Comparison of ENCODE assay signal across 22 cellular contexts in the genomic region with DNA sequence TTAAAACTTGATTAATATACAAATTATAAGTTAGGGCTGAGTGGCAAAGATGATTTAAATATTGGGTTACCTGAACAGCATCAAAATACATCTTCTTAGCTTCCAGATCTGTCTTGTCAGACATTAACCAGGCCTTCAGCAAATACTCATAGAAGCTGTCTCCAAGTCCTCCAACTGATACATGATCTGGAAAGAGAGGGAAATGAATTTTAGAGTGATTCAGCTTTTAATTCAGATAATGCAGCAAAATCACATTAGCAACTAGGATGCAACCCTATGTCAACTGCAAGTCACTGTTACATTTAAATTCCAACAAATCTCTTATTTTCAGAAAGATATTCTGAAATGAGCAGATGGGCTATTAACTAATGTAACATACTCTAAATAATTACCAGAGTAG.
DNase-seq lines count a peak whose midpoint lies in the region; ATAC-seq, FAIRE-seq and TF ChIP-seq lines count a peak whose summit lies in the region.
"Had no signal": no experiment of that assay in that cellular context is flagged by ENCODE, and none has a peak within 500 bp of the region (broad histone marks: within the 10 kb centered on the region; RNA-seq: fewer than 3 reads in every experiment).

No MANE protein-coding gene starts in this region.

- CTCF ChIA-PET in HepG2 (lab: Yijun Ruan, JAX; ENCODE audit: low intra/inter-chr PET ratio, low total read pairs) (no interaction called here), SK-N-SH (lab: Yijun Ruan, JAX) (interaction anchor here (1.0 to 1.3 kb wide), 2 partner anchors 47 to 157 kb away, joined by 3 to 4 read pairs; no protein-coding TSS in a partner anchor)

- TF ChIP-seq RAD21 in HepG2 (CRISPR knock-in tag; IDR thresholded peaks at IDR 0.05), result no peak
- TF ChIP-seq RAD21 in SK-N-SH (IDR thresholded peaks at IDR 0.05; ENCODE audit: low read length), result no peak

- H3K4me1 ChIP-seq in HepG2 (ENCODE audit: insufficient read depth, low read length) (no peaks in the 10 kb centered on the region), right lobe of liver (no peaks in the 10 kb centered on the region), SK-N-SH (ENCODE audit: control insufficient read depth in 1 of 2, insufficient read depth in 2 of 2, low read depth in 1 of 2, low read length in 1 of 2) (peaks cover 0 to 30% of the 10 kb centered on the region in 2 experiments; a peak in 2 of 4 replicates), GM23338 (ENCODE audit: insufficient read depth) (no peaks in the 10 kb centered on the region)
- H3K4me1 ChIP-seq: Caco-2 had no signal

- TF ChIP-seq EP300 in HepG2 (IDR thresholded peaks at IDR 0.05; ENCODE audit: low read depth in 2 of 2, low read length in 2 of 2), result no peak
- TF ChIP-seq EP300 in HepG2 (CRISPR knock-in tag; IDR thresholded peaks at IDR 0.05; ENCODE audit: borderline replicate concordance), result no peak
- TF ChIP-seq EP300 in SK-N-SH (IDR thresholded peaks at IDR 0.05; ENCODE audit: borderline replicate concordance in 1 of 2, low read depth in 1 of 2, low read length in 1 of 2), result peak in 1 of 2 experiments; percentile 87; a peak in 1 of 4 replicates

- no peaks in the 10 kb centered on the region for H4K20me1 ChIP-seq in HepG2 (ENCODE audit: insufficient read depth, low read length)
- no peaks in the 10 kb centered on the region for H4K20me1 ChIP-seq in SK-N-SH (ENCODE audit: insufficient read depth)
- no peaks in the 10 kb centered on the region for H4K20me1 ChIP-seq in GM23338 (replicated peaks; ENCODE audit: insufficient read depth)
- H4K20me1 ChIP-seq: BLaER1 treated with 17β-estradiol and CSF1 and Interleukin-3, amounts not matched to agents 10 nM and 100 nM had no signal

- H3K9me2 ChIP-seq in SK-N-SH, result no peaks in the 10 kb centered on the region
- H3K9me2 ChIP-seq in GM23338 (ENCODE audit: insufficient read depth), result no peaks in the 10 kb centered on the region

- H3K9me3 Mint-ChIP-seq in immature natural killer cell, result no peaks in the 10 kb centered on the region
- no peaks in the 10 kb centered on the region for H3K9me3 Mint-ChIP-seq in GM23338
- H3K9me3 Mint-ChIP-seq: CD4-positive, alpha-beta T cell; CD8-positive, alpha-beta T cell had no signal

- H3K36me3 Mint-ChIP-seq in immature natural killer cell (peaks cover 28 to 42% (median 34%) of the 10 kb centered on the region in 3 donors), GM23338 (ENCODE audit: low read depth) (no peaks in the 10 kb centered on the region)

- H3K9ac ChIP-seq in HepG2 (ENCODE audit: insufficient read depth, low read depth, low read length) (no peak overlapping the region), SK-N-SH (no peak overlapping the region)
- H3K9ac ChIP-seq: BLaER1 treated with 17β-estradiol and CSF1 and Interleukin-3, amounts not matched to agents 10 nM and 100 nM had no signal

- POLR2A ChIA-PET in HepG2 (lab: Yijun Ruan, JAX) (no interaction called here), SK-N-SH (lab: Yijun Ruan, JAX) (no interaction called here)

- no peak overlapping the region for H3K4me3 ChIP-seq in HepG2 (replicated peaks in 1 of 3; ENCODE audit: insufficient read depth in 1 of 3, low read depth in 2 of 3, low read length in 3 of 3)
- no peak overlapping the region for H3K4me3 ChIP-seq in right lobe of liver
- H3K4me3 ChIP-seq in SK-N-SH (ENCODE audit: low read depth in 2 of 2, low read length in 1 of 2), result no peak overlapping the region
- H3K4me3 ChIP-seq in GM23338, result no peak overlapping the region
- H3K4me3 ChIP-seq: BLaER1 treated with 17β-estradiol and CSF1 and Interleukin-3, amounts not matched to agents 10 nM and 100 nM had no signal

- H3K9me3 ChIP-seq in HepG2 (ENCODE audit: low read length) (no peaks in the 10 kb centered on the region), right lobe of liver (no peaks in the 10 kb centered on the region), SK-N-SH (no peaks in the 10 kb centered on the region)
- H3K9me3 ChIP-seq: BLaER1 treated with 17β-estradiol and CSF1 and Interleukin-3, amounts not matched to agents 10 nM and 100 nM; Caco-2 had no signal

- H3F3A ChIP-seq in SK-N-SH (replicated peaks; ENCODE audit: insufficient read depth), result no peaks in the 10 kb centered on the region
- H3F3A ChIP-seq in GM23338 (replicated peaks; ENCODE audit: low read depth), result no peaks in the 10 kb centered on the region

- no peak overlapping the region for H3K4me2 ChIP-seq in HepG2 (ENCODE audit: low read depth, low read length)
- no peak overlapping the region for H3K4me2 ChIP-seq in SK-N-SH
- H3K4me2 ChIP-seq in GM23338, result no peak overlapping the region
- H3K4me2 ChIP-seq: BLaER1 treated with 17β-estradiol and CSF1 and Interleukin-3, amounts not matched to agents 10 nM and 100 nM had no signal

- H3K36me3 ChIP-seq in HepG2 (replicated peaks in 1 of 2; ENCODE audit: control insufficient read depth in 1 of 2, insufficient read depth in 2 of 2, low read length in 2 of 2) (peaks cover 37 to 86% of the 10 kb centered on the region in 2 experiments), right lobe of liver (peaks cover 6 to 51% (median 22%) of the 10 kb centered on the region in 4 donors), SK-N-SH (replicated peaks in 1 of 2; ENCODE audit: control insufficient read depth in 1 of 2, insufficient read depth in 2 of 2, low read length in 1 of 2) (peaks cover 34 to 48% of the 10 kb centered on the region in 2 experiments), GM23338 (ENCODE audit: insufficient read depth) (no peaks in the 10 kb centered on the region)

- no peak overlapping the region for H3K27ac ChIP-seq in HepG2 (ENCODE audit: extremely low read length, insufficient read depth, low read length)
- H3K27ac ChIP-seq in right lobe of liver, result no peak overlapping the region
- H3K27ac ChIP-seq in SK-N-SH (ENCODE audit: low read depth in 2 of 2, low read length in 1 of 2), result peak overlapping the region in 1 of 2 experiments; percentile 11; a peak in 1 of 4 replicates
- no peak overlapping the region for H3K27ac ChIP-seq in GM23338 (ENCODE audit: low read depth)
- H3K27ac ChIP-seq: BLaER1 treated with 17β-estradiol and CSF1 and Interleukin-3, amounts not matched to agents 10 nM and 100 nM; C4-2B had no signal

- H3K27ac Mint-ChIP-seq in immature natural killer cell, result peak overlapping the region in 5 of 6 donors; percentile 64 to 93 (median 90)
- no peak overlapping the region for H3K27ac Mint-ChIP-seq in GM23338
- H3K27ac Mint-ChIP-seq: CD4-positive, alpha-beta T cell had no signal

- TF ChIP-seq CTCF in HepG2 (CRISPR knock-in tag; IDR thresholded peaks at IDR 0.05) (no peak), right lobe of liver (IDR thresholded peaks at IDR 0.05) (no peak), SK-N-SH (IDR thresholded peaks at IDR 0.05) (no peak), GM23338 (conservative IDR thresholded peaks at IDR 0.05; ENCODE audit: low read depth in 2 of 2) (no peak)

- no peak overlapping the region for H2AFZ ChIP-seq in HepG2 (ENCODE audit: low read length)
- H2AFZ ChIP-seq in SK-N-SH (ENCODE audit: low read depth), result no peak overlapping the region
- H2AFZ ChIP-seq in GM23338, result no peak overlapping the region

- peaks cover 30 to 62% of the 10 kb centered on the region in 2 donors for H3K4me1 Mint-ChIP-seq in immature natural killer cell
- 0 out of 3 replicates have a peak, but pooled peaks cover 2% of the 10 kb centered on the region for H3K4me1 Mint-ChIP-seq in GM23338

- H3K27me3 Mint-ChIP-seq in immature natural killer cell (ENCODE audit: low read depth in 3 of 3) (peaks cover 0 to 2% (median 0%) of the 10 kb centered on the region in 3 donors), GM23338 (ENCODE audit: insufficient read depth, low read depth, poor library complexity) (no peaks in the 10 kb centered on the region)
- H3K27me3 Mint-ChIP-seq: CD4-positive, alpha-beta T cell had no signal

- no TSS peak for BruUV-seq in HepG2 (replicated peaks; lab: Mats Ljungman, UMichigan)

- DNase-seq in HepG2 (ENCODE audit: low spot score), result no peak
- DNase-seq in right lobe of liver, result no peak
- DNase-seq in NCI-H69 (lab: John Stamatoyannopoulos, UW), result peak; percentile 38
- DNase-seq in SK-N-SH, result peak; percentile 24
- no peak for DNase-seq in immature natural killer cell
- DNase-seq in NCI-H2196 (lab: John Stamatoyannopoulos, UW; ENCODE audit: unreplicated experiment), result no peak
- DNase-seq in GM23338 (ENCODE audit: low spot score), result no peak
- DNase-seq: 8988T; ACHN; Caco-2; Calu3; CD4-positive, alpha-beta T cell; CD8-positive, alpha-beta T cell; DMS79 treated with DMSO at 0.1 percent for 48 hours; GF-D8 had no signal

- H3K27me3 ChIP-seq in HepG2 (ENCODE audit: control insufficient read depth in 1 of 2, insufficient read depth in 2 of 2, low read length in 2 of 2) (no peaks in the 10 kb centered on the region), right lobe of liver (no peaks in the 10 kb centered on the region), SK-N-SH (ENCODE audit: insufficient read depth) (no peaks in the 10 kb centered on the region), GM23338 (ENCODE audit: insufficient read depth) (no peaks in the 10 kb centered on the region)
- H3K27me3 ChIP-seq: BLaER1 treated with 17β-estradiol and CSF1 and Interleukin-3, amounts not matched to agents 10 nM and 100 nM had no signal

- intact Hi-C loops in HepG2 (cut with micrococcal nuclease; ENCODE audit: unreplicated experiment) (no loop called here), right lobe of liver (cut with DNase I) (no loop called here)

- in situ Hi-C loops in HepG2 (cut with HindIII; ENCODE audit: extremely low pct_ligation_motif_present, low pct_unique_long_range_greater_than_20kb), result no loop called here

- no peak for FAIRE-seq in HepG2 (lab: Jason Lieb, UNC)
- FAIRE-seq: D721Med, G401.6, GM12891, GM18507 had no signal

- H3K4me3 Mint-ChIP-seq in immature natural killer cell (peak overlapping the region in 1 of 5 donors; percentile 33), GM23338 (no peak overlapping the region)
- H3K4me3 Mint-ChIP-seq: CD4-positive, alpha-beta T cell; CD8-positive, alpha-beta T cell had no signal

- H3K79me2 ChIP-seq in HepG2 (ENCODE audit: insufficient read depth, low read length) (no peaks in the 10 kb centered on the region), SK-N-SH (ENCODE audit: insufficient read depth) (no peaks in the 10 kb centered on the region), GM23338 (replicated peaks; ENCODE audit: insufficient read depth) (no peaks in the 10 kb centered on the region)

- TF ChIP-seq POLR2A in HepG2 (IDR thresholded peaks at IDR 0.05; ENCODE audit: insufficient read depth in 1 of 2, low read depth in 2 of 2, low read length in 2 of 2), result no peak
- TF ChIP-seq POLR2A in right lobe of liver (IDR thresholded peaks at IDR 0.05), result no peak

- ATAC-seq in HepG2 (no peak), right lobe of liver (no peak), GM18498 (IDR thresholded peaks at IDR 0.05; ENCODE audit: unreplicated experiment) (no peak), GM23338 (no peak)
- ATAC-seq: CD8-positive, alpha-beta T cell had no signal

TF ChIP-seq in HepG2, 621 proteins besides CTCF, POLR2A, EP300 and RAD21:
- peak; percentile 72 for TF ChIP-seq RBM22 (optimal IDR thresholded peaks at IDR 0.05; ENCODE audit: low read length)
- no peak for TF ChIP-seq ZMYM3 (CRISPR knock-in tag; IDR thresholded peaks at IDR 0.05)

TF ChIP-seq in SK-N-SH, 30 proteins besides CTCF, POLR2A, EP300 and RAD21 (continues in another document):
- TF ChIP-seq SIN3A (IDR thresholded peaks at IDR 0.05; ENCODE audit: borderline replicate concordance, low read depth, low read length), result no peak

Comparison
In these comparisons a context has a peak if more than half of its experiments do, and no peak if none do; other contexts are left out.
1. DNase-seq: peak in NCI-H69 (single experiment) and SK-N-SH (single experiment); none in HepG2 (single experiment), right lobe of liver (0 of 3), immature natural killer cell (0 of 3), NCI-H2196 (single experiment) and GM23338 (single experiment).
2. Of the 25 proteins assayed by ChIP-seq in both HepG2 and SK-N-SH: peak only in HepG2: none; only in SK-N-SH: CHD2, FOXJ3, PBX3, POLR2AphosphoS5 and TCF12; in both: none; in neither: 19; mixed calls (peak in some experiments, not most) for 1.